In the genomic region with DNA sequence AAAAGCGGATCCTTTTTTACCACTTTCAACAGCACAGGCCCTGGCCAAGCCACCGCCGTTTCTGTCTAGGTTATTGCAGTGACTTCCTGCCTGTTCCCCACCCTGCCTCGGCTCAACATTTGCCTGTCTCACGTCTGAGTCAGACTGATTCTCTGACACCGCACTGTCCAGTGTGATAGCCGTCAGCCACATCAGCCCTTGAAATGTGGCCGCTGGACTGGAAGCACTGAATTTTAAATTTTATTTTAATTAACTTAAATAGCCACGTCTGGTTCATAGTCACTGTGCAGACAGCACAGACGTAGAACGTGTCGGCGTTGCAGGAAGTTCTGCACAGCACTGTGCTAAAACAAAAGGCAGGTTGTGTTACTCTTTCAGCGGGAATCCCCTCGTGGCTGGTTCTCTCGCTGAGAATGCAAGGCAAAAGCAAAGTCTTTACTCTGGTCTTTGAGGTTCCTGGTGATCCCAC, we compare ENCODE assay signal across 8 cellular contexts. TPM values are rescaled to one million over a fixed set of nuclear protein-coding genes. Genes with fewer than 3 reads are reported as not detected.
DNase-seq lines count a peak whose midpoint lies in the region; ATAC-seq and TF ChIP-seq lines count a peak whose summit lies in the region.

No MANE protein-coding gene starts in this region.

- H3K27ac ChIP-seq in right cardiac atrium (ENCODE audit: low read length) (no peak overlapping the region), gastroesophageal sphincter (no peak overlapping the region)

- TF ChIP-seq POLR2A in gastroesophageal sphincter (IDR thresholded peaks at IDR 0.05) = no peak

- ATAC-seq in HG03442 (IDR thresholded peaks at IDR 0.05; ENCODE audit: unreplicated experiment) (peak; percentile 59), right cardiac atrium (peak; percentile 27 to 93), GM21447 (IDR thresholded peaks at IDR 0.05; ENCODE audit: unreplicated experiment) (no peak), gastroesophageal sphincter (no peak)

- WGBS in right cardiac atrium = 60% methylated on average over 16 of the region's 16 CpGs
- 77 to 79% methylated on average over 12 to 15 of the region's 16 CpGs for WGBS in gastroesophageal sphincter (ENCODE audit: low coverage in 1 of 2), 2 donors

- no peaks in the 10 kb centered on the region for H3K9me3 ChIP-seq in right cardiac atrium (ENCODE audit: control insufficient read depth, low read length)
- H3K9me3 ChIP-seq in gastroesophageal sphincter = no peaks in the 10 kb centered on the region

- peaks cover 0 to 97% of the 10 kb centered on the region in 2 donors for H3K36me3 ChIP-seq in gastroesophageal sphincter

- H3K4me1 ChIP-seq in right cardiac atrium (ENCODE audit: control insufficient read depth, insufficient read depth, low read length) (no peaks in the 10 kb centered on the region), gastroesophageal sphincter (no peaks in the 10 kb centered on the region)

- peak; percentile 20 to 37 for DNase-seq in activated CD8-positive, alpha-beta memory T cell treated with anti-CD3 and anti-CD28 coated beads for 4 hours (ENCODE audit: low read depth in 2 of 2)
- DNase-seq in right cardiac atrium (peak in 2 of 3 donors; percentile 25 to 58), NCI-H1694 treated with DMSO at 0.1 percent for 48 hours (lab: John Stamatoyannopoulos, UW) (no peak), HUDEP-2 (lab: John Stamatoyannopoulos, UW; ENCODE audit: unreplicated experiment in 76 of 76) (no peak)
- peak; percentile 43 to 60 for DNase-seq in stimulated activated CD8-positive, alpha-beta memory T cell treated with anti-CD3 and anti-CD28 coated beads, Interleukin-7, amount 100 ng/mL, for 4 hours (ENCODE audit: low read depth in 2 of 2)

- H3K4me3 ChIP-seq in right cardiac atrium (ENCODE audit: low read length) = no peak overlapping the region
- no peak overlapping the region for H3K4me3 ChIP-seq in gastroesophageal sphincter

- intact Hi-C loops in right cardiac atrium (cut with DNase I) = no loop called here

- no peak for TF ChIP-seq CTCF in gastroesophageal sphincter (IDR thresholded peaks at IDR 0.05)

- H3K27me3 ChIP-seq in right cardiac atrium (ENCODE audit: control insufficient read depth, insufficient read depth) (no peaks in the 10 kb centered on the region), gastroesophageal sphincter (no peaks in the 10 kb centered on the region)

- TF ChIP-seq EP300 in gastroesophageal sphincter (IDR thresholded peaks at IDR 0.05) = no peak

RNA-seq across cellular contexts. Expression of a gene that starts 56.3 kb away (rescaled TPM):
- total RNA-seq in right cardiac atrium = 10 to 100 TPM; 35.9 to 51.0 (median 39.9) TPM
- 31.7 TPM for polyA plus RNA-seq in right cardiac atrium
- 100 to 1,000 TPM in 1 of 4 donors, 10 to 100 TPM in 3; 81.0 to 101 (median 87.2) TPM for total RNA-seq in gastroesophageal sphincter

Comparison
In these comparisons a context has a peak if more than half of its experiments do, and no peak if none do; other contexts are left out.
1. ATAC-seq: peak in HG03442 (single experiment) and right cardiac atrium (2 of 2); none in GM21447 (single experiment) and gastroesophageal sphincter (single experiment).
2. DNase-seq: peak in activated CD8-positive, alpha-beta memory T cell treated with anti-CD3 and anti-CD28 coated beads for 4 hours (2 of 2), right cardiac atrium (2 of 3) and stimulated activated CD8-positive, alpha-beta memory T cell treated with anti-CD3 and anti-CD28 coated beads, Interleukin-7, amount 100 ng/mL, for 4 hours (2 of 2); none in NCI-H1694 treated with DMSO at 0.1 percent for 48 hours (single experiment) and HUDEP-2 (0 of 76).